In genomic region chr13:31032574-31033095, GRCh38 we compare ENCODE assay signal across 24 cellular contexts.
"Had no signal": no experiment of that assay in that cellular context is flagged by ENCODE, and none has a peak within 500 bp of the region (broad histone marks: within the 10 kb centered on the region; RNA-seq: fewer than 3 reads in every experiment).

No MANE protein-coding gene starts in this region.

- H3K9me3 Mint-ChIP-seq: activated CD4-positive, alpha-beta memory T cell treated with anti-CD3 and anti-CD28 coated beads for 36 hours; activated CD4-positive, alpha-beta T cell treated with anti-CD3 and anti-CD28 coated beads, Interleukin-2, amount 10 ng/mL, durations not matched to agents 24 days and 14 days; activated T-cell treated with anti-CD3 and anti-CD28 coated beads, Interleukin-2, amount 50 U/mL, for 24 hours; natural killer cell treated with Interleukin-12 subunit alpha and Interleukin-12 subunit beta and Interleukin-15 and Interleukin-18, amount 100 ng/mL, for 72 hours; stimulated activated memory B cell treated with anti-CD40 and anti-IgM and Interleukin-4, amounts not matched to agents 10 μg/mL and 1 μg/mL and 100 μg/mL, for 72 hours; T-helper 1 cell treated with Interleukin-12 subunit alpha and Interleukin-12 subunit beta and Interleukin-4 antibody, amounts not matched to agents 30 μg/mL and 1 μg/mL, for 36 hours had no signal

- DNase-seq: activated CD4-positive, alpha-beta memory T cell treated with anti-CD3 and anti-CD28 coated beads for 36 hours; activated CD4-positive, alpha-beta T cell treated with anti-CD3 and anti-CD28 coated beads, Interleukin-2, amount 10 ng/mL, durations not matched to agents 24 days and 14 days; activated CD4-positive, CD25-positive, alpha-beta regulatory T cell treated with anti-CD3 and anti-CD28 coated beads, Interleukin-2, amount 50 U/mL, for 72 hours; activated CD8-positive, alpha-beta memory T cell treated with anti-CD3 and anti-CD28 coated beads, Interleukin-2, amount 50 U/mL, for 48 hours; activated gamma-delta T cell treated with Interleukin-2 at 50 U/mL for 16 hours; activated naive CD4-positive, alpha-beta T cell treated with anti-CD3 and anti-CD28 coated beads, Interleukin-2, amount 50 U/mL, for 16 hours; activated T-cell treated with anti-CD3 and anti-CD28 coated beads, Interleukin-2, amount 50 U/mL, for 24 hours; amniotic stem cell; caudate nucleus; mesendoderm; mucosa of descending colon; ovary; retina; stimulated activated CD4-positive, alpha-beta T cell treated with anti-CD3 and anti-CD28 coated beads, Interleukin-4, amount 100 ng/mL, for 24 hours; stomach; SW 1271; T1000; thyroid gland; upper lobe of right lung had no signal

- H3K4me3 Mint-ChIP-seq: activated CD4-positive, alpha-beta memory T cell treated with anti-CD3 and anti-CD28 coated beads for 36 hours; activated CD4-positive, alpha-beta T cell treated with anti-CD3 and anti-CD28 coated beads, Interleukin-2, amount 10 ng/mL, durations not matched to agents 24 days and 14 days; activated T-cell treated with anti-CD3 and anti-CD28 coated beads, Interleukin-2, amount 50 U/mL, for 24 hours; natural killer cell treated with Interleukin-12 subunit alpha and Interleukin-12 subunit beta and Interleukin-15 and Interleukin-18, amount 100 ng/mL, for 72 hours; stimulated activated memory B cell treated with anti-CD40 and anti-IgM and Interleukin-4, amounts not matched to agents 10 μg/mL and 1 μg/mL and 100 μg/mL, for 72 hours; T-helper 1 cell treated with Interleukin-12 subunit alpha and Interleukin-12 subunit beta and Interleukin-4 antibody, amounts not matched to agents 30 μg/mL and 1 μg/mL, for 36 hours had no signal

- H3K27ac Mint-ChIP-seq: activated CD4-positive, alpha-beta memory T cell treated with anti-CD3 and anti-CD28 coated beads for 36 hours; activated CD4-positive, alpha-beta T cell treated with anti-CD3 and anti-CD28 coated beads, Interleukin-2, amount 10 ng/mL, durations not matched to agents 24 days and 14 days; activated T-cell treated with anti-CD3 and anti-CD28 coated beads, Interleukin-2, amount 50 U/mL, for 24 hours; natural killer cell treated with Interleukin-12 subunit alpha and Interleukin-12 subunit beta and Interleukin-15 and Interleukin-18, amount 100 ng/mL, for 72 hours; stimulated activated memory B cell treated with anti-CD40 and anti-IgM and Interleukin-4, amounts not matched to agents 10 μg/mL and 1 μg/mL and 100 μg/mL, for 72 hours; T-helper 1 cell treated with Interleukin-12 subunit alpha and Interleukin-12 subunit beta and Interleukin-4 antibody, amounts not matched to agents 30 μg/mL and 1 μg/mL, for 36 hours had no signal

- ATAC-seq: left lobe of liver; mucosa of descending colon; natural killer cell treated with Interleukin-12 subunit alpha and Interleukin-12 subunit beta and Interleukin-15 and Interleukin-18, amount 100 ng/mL, for 72 hours; sciatic nerve; stimulated activated memory B cell treated with anti-CD40 and anti-IgM and Interleukin-4, amounts not matched to agents 10 μg/mL and 1 μg/mL and 100 μg/mL, for 72 hours; upper lobe of right lung had no signal

- H3K36me3 Mint-ChIP-seq: activated CD4-positive, alpha-beta memory T cell treated with anti-CD3 and anti-CD28 coated beads for 36 hours; natural killer cell treated with Interleukin-12 subunit alpha and Interleukin-12 subunit beta and Interleukin-15 and Interleukin-18, amount 100 ng/mL, for 72 hours; stimulated activated memory B cell treated with anti-CD40 and anti-IgM and Interleukin-4, amounts not matched to agents 10 μg/mL and 1 μg/mL and 100 μg/mL, for 72 hours had no signal
